ENCODE assay signal across 23 cellular contexts in genomic region chr5:81980160-81980559, GRCh38. TPM values are rescaled to one million over a fixed set of nuclear protein-coding genes. Genes with fewer than 3 reads are reported as not detected.
DNase-seq lines count a peak whose midpoint lies in the region; ATAC-seq and TF ChIP-seq lines count a peak whose summit lies in the region.
"Had no signal": no experiment of that assay in that cellular context is flagged by ENCODE, and none has a peak within 500 bp of the region (broad histone marks: within the 10 kb centered on the region; RNA-seq: fewer than 3 reads in every experiment).

No MANE protein-coding gene starts in this region.

- no peak overlapping the region for H3K9ac ChIP-seq in iPS-15b (ENCODE audit: low read depth, low read length)
- no peak overlapping the region for H3K9ac ChIP-seq in mammary epithelial cell (ENCODE audit: insufficient read depth, low read length)

- H3K79me2 ChIP-seq in mammary epithelial cell (ENCODE audit: insufficient read depth, low read length): no peaks in the 10 kb centered on the region

- no peaks in the 10 kb centered on the region for H4K20me1 ChIP-seq in mammary epithelial cell (ENCODE audit: insufficient read depth, low read length)

- no peak for ATAC-seq in stimulated activated naive CD8-positive, alpha-beta T cell treated with anti-CD3 and anti-CD28 coated beads, Interleukin-15, amount 100 ng/mL, for 72 hours
- ATAC-seq in HG02763 (IDR thresholded peaks at IDR 0.05; ENCODE audit: unreplicated experiment) (no peak), lower lobe of right lung (no peak)
- ATAC-seq: PC-3 had no signal

- H3K9me3 Mint-ChIP-seq in stimulated activated naive CD8-positive, alpha-beta T cell treated with anti-CD3 and anti-CD28 coated beads, Interleukin-15, Interleukin-2, amounts not matched to agents 100 ng/mL and 50 ng/mL, for 24 hours: peaks cover 4% of the 10 kb centered on the region
- peaks cover 0 to under 1% of the 10 kb centered on the region in 2 donors for H3K9me3 Mint-ChIP-seq in stimulated activated naive CD8-positive, alpha-beta T cell treated with anti-CD3 and anti-CD28 coated beads, Interleukin-15, amount 100 ng/mL, for 72 hours
- H3K9me3 Mint-ChIP-seq: CD4-positive, CD25-positive, alpha-beta regulatory T cell; IgD-negative memory B cell had no signal

- 78% methylated on average over 3 of the region's 3 CpGs for WGBS in mammary epithelial cell (ENCODE audit: low coverage, missing lambda C conversion rate)

- peak overlapping the region; percentile 7 for H3K27ac Mint-ChIP-seq in stimulated activated naive CD8-positive, alpha-beta T cell treated with anti-CD3 and anti-CD28 coated beads, Interleukin-15, Interleukin-2, amounts not matched to agents 100 ng/mL and 50 ng/mL, for 24 hours
- peak overlapping the region in 1 of 2 donors; percentile 29 for H3K27ac Mint-ChIP-seq in stimulated activated naive CD8-positive, alpha-beta T cell treated with anti-CD3 and anti-CD28 coated beads, Interleukin-15, amount 100 ng/mL, for 72 hours
- H3K27ac Mint-ChIP-seq: B cell; CD4-positive, CD25-positive, alpha-beta regulatory T cell had no signal

- peak overlapping the region; percentile 15 for H3K4me3 ChIP-seq in iPS-15b (ENCODE audit: low read depth, low read length)
- H3K4me3 ChIP-seq in mammary epithelial cell (replicated peaks in 1 of 3; ENCODE audit: insufficient read depth in 1 of 3, low read depth in 2 of 3, low read length in 3 of 3): no peak overlapping the region
- H3K4me3 ChIP-seq in lower lobe of right lung: no peak overlapping the region

- no peaks in the 10 kb centered on the region for H3K4me1 Mint-ChIP-seq in stimulated activated naive CD8-positive, alpha-beta T cell treated with anti-CD3 and anti-CD28 coated beads, Interleukin-15, Interleukin-2, amounts not matched to agents 100 ng/mL and 50 ng/mL, for 24 hours (ENCODE audit: low read depth)
- no peaks in the 10 kb centered on the region for H3K4me1 Mint-ChIP-seq in stimulated activated naive CD8-positive, alpha-beta T cell treated with anti-CD3 and anti-CD28 coated beads, Interleukin-15, amount 100 ng/mL, for 72 hours
- H3K4me1 Mint-ChIP-seq: B cell had no signal

- CTCF ChIA-PET in mammary epithelial cell (lab: Charles Lee; ENCODE audit: low non-redundant PET): no interaction called here

- no peak overlapping the region for H2AFZ ChIP-seq in mammary epithelial cell (ENCODE audit: low read depth, low read length)

- H3K9me3 ChIP-seq in iPS-15b (ENCODE audit: control insufficient read depth, insufficient read depth, low read length): peaks cover 2% of the 10 kb centered on the region
- H3K9me3 ChIP-seq in mammary epithelial cell (replicated peaks; ENCODE audit: insufficient read depth, low read length): no peaks in the 10 kb centered on the region
- no peaks in the 10 kb centered on the region for H3K9me3 ChIP-seq in lower lobe of right lung

- no peak overlapping the region for H3K4me2 ChIP-seq in mammary epithelial cell (ENCODE audit: insufficient read depth, low read depth, low read length)

- dilution Hi-C loops in mammary epithelial cell (cut with HindIII; ENCODE audit: low sequenced_read_pairs): no loop called here

- H3K36me3 ChIP-seq in iPS-15b (ENCODE audit: control insufficient read depth, insufficient read depth, low read length): peaks cover 2% of the 10 kb centered on the region
- no peaks in the 10 kb centered on the region for H3K36me3 ChIP-seq in mammary epithelial cell (ENCODE audit: insufficient read depth, low read length)
- peaks cover 5% of the 10 kb centered on the region for H3K36me3 ChIP-seq in lower lobe of right lung

- peaks cover 45% of the 10 kb centered on the region for H3K36me3 Mint-ChIP-seq in stimulated activated naive CD8-positive, alpha-beta T cell treated with anti-CD3 and anti-CD28 coated beads, Interleukin-15, Interleukin-2, amounts not matched to agents 100 ng/mL and 50 ng/mL, for 24 hours (ENCODE audit: low read depth)

- BruUV-seq in mammary epithelial cell (replicated peaks; lab: Mats Ljungman, UMichigan): no TSS peak

- no peaks in the 10 kb centered on the region for H3K27me3 Mint-ChIP-seq in stimulated activated naive CD8-positive, alpha-beta T cell treated with anti-CD3 and anti-CD28 coated beads, Interleukin-15, Interleukin-2, amounts not matched to agents 100 ng/mL and 50 ng/mL, for 24 hours
- H3K27me3 Mint-ChIP-seq in stimulated activated naive CD8-positive, alpha-beta T cell treated with anti-CD3 and anti-CD28 coated beads, Interleukin-15, amount 100 ng/mL, for 72 hours: no peaks in the 10 kb centered on the region
- H3K27me3 Mint-ChIP-seq: B cell; CD4-positive, CD25-positive, alpha-beta regulatory T cell; IgD-negative memory B cell had no signal

- peaks cover 11% of the 10 kb centered on the region for H3K4me1 ChIP-seq in iPS-15b (ENCODE audit: control insufficient read depth, insufficient read depth, low read length)
- no peaks in the 10 kb centered on the region for H3K4me1 ChIP-seq in mammary epithelial cell (ENCODE audit: insufficient read depth, low read length)
- no peaks in the 10 kb centered on the region for H3K4me1 ChIP-seq in lower lobe of right lung

- H3K4me3 Mint-ChIP-seq in stimulated activated naive CD8-positive, alpha-beta T cell treated with anti-CD3 and anti-CD28 coated beads, Interleukin-15, Interleukin-2, amounts not matched to agents 100 ng/mL and 50 ng/mL, for 24 hours: no peak overlapping the region
- no peak overlapping the region for H3K4me3 Mint-ChIP-seq in stimulated activated naive CD8-positive, alpha-beta T cell treated with anti-CD3 and anti-CD28 coated beads, Interleukin-15, amount 100 ng/mL, for 72 hours
- H3K4me3 Mint-ChIP-seq: B cell; CD4-positive, CD25-positive, alpha-beta regulatory T cell; IgD-negative memory B cell had no signal

- TF ChIP-seq CTCF in mammary epithelial cell (conservative IDR thresholded peaks at IDR 0.05 in 1 of 2, IDR thresholded peaks at IDR 0.05 in 1 of 2; ENCODE audit: extremely low read depth in 1 of 2, insufficient read depth in 1 of 2, low read depth in 1 of 2, low read length in 2 of 2): no peak
- TF ChIP-seq CTCF in lower lobe of right lung (IDR thresholded peaks at IDR 0.05): no peak

- in situ Hi-C loops in mammary epithelial cell (cut with MboI; ENCODE audit: low sequenced_read_pairs in 2 of 2): no loop called here

- DNase-seq in stimulated activated naive CD8-positive, alpha-beta T cell treated with anti-CD3 and anti-CD28 coated beads, Interleukin-15, amount 100 ng/mL, for 72 hours: no peak
- DNase-seq in amniotic epithelial cell (ENCODE audit: low read depth) (peak; percentile 7), NCI-H1417 treated with DMSO at 0.1 percent for 48 hours (lab: John Stamatoyannopoulos, UW) (no peak), mammary epithelial cell (no peak), lower lobe of right lung (no peak)
- DNase-seq: 8988T; CD4-positive, CD25-positive, alpha-beta regulatory T cell; COR-L47; DMS53; EL; Karpas-422; NCI-H1436; NCI-H1930; NCI-H226; NCI-H524 treated with DMSO at 0.1 percent for 48 hours; PC-3; RPMI8226; SHP77 treated with DMSO at 0.1 percent for 48 hours had no signal

- intact Hi-C loops in mammary epithelial cell (cut with micrococcal nuclease): no loop called here
- intact Hi-C loops in lower lobe of right lung (cut with DNase I): no loop called here

- no peak overlapping the region for H3K27ac ChIP-seq in mammary epithelial cell (ENCODE audit: insufficient read depth, low read depth, low read length)
- H3K27ac ChIP-seq in lower lobe of right lung: no peak overlapping the region

- H3K27me3 ChIP-seq in iPS-15b (ENCODE audit: control insufficient read depth, insufficient read depth, low read length) (no peaks in the 10 kb centered on the region), mammary epithelial cell (ENCODE audit: insufficient read depth, low read length) (no peaks in the 10 kb centered on the region), lower lobe of right lung (ENCODE audit: low read depth) (no peaks in the 10 kb centered on the region)

RNA-seq across cellular contexts. Expression of gene ATG10, which starts 8.3 kb away (rescaled TPM):
- total RNA-seq in mammary epithelial cell: 10 to 100 TPM in 1 of 2 donors, 1 to 10 TPM in 1; 7.2 to 12.2 TPM
- 3.7 TPM for polyA plus RNA-seq in mammary epithelial cell
- polyA minus RNA-seq in mammary epithelial cell: not detected
- total RNA-seq in lower lobe of right lung: 5.4 TPM
